ENCODE assay signal across 8 cellular contexts in genomic region chr1:84143796-84144565, GRCh38. TPM values are rescaled to one million over a fixed set of nuclear protein-coding genes. Genes with fewer than 3 reads are reported as not detected.
DNase-seq lines count a peak whose midpoint lies in the region; ATAC-seq and TF ChIP-seq lines count a peak whose summit lies in the region.

TSS of gene PRKACB (plus strand) at chr1:84144271. CDS start at chr1:84144362, 91 bp downstream.

- no peaks in the 10 kb centered on the region for H4K20me1 ChIP-seq in fibroblast of lung (ENCODE audit: control insufficient read depth, extremely low read depth, insufficient read depth, low read length)

- ATAC-seq in CD4-positive, CD25-positive, alpha-beta regulatory T cell (ENCODE audit: low read depth in 2 of 2), result peak; percentile 95 to 98
- ATAC-seq in GM19372 (IDR thresholded peaks at IDR 0.05; ENCODE audit: low read depth, unreplicated experiment) (peak; percentile 96), HG03378 (IDR thresholded peaks at IDR 0.05; ENCODE audit: unreplicated experiment) (peak; percentile 94)

- no peak for TF ChIP-seq CTCF in fibroblast of lung (conservative IDR thresholded peaks at IDR 0.05 in 1 of 2, IDR thresholded peaks at IDR 0.05 in 1 of 2; ENCODE audit: low read depth in 1 of 2, low read length in 2 of 2)
- TF ChIP-seq CTCF in osteocyte (IDR thresholded peaks at IDR 0.05), result no peak

- peaks cover 0 to 2% of the 10 kb centered on the region in 2 experiments for H3K9me3 ChIP-seq in CD4-positive, CD25-positive, alpha-beta regulatory T cell (ENCODE audit: control insufficient read depth in 2 of 2, low read length in 2 of 2)
- no peaks in the 10 kb centered on the region for H3K9me3 ChIP-seq in fibroblast of lung (ENCODE audit: control insufficient read depth, insufficient read depth, low read depth, low read length)

- H3K4me1 Mint-ChIP-seq in CD4-positive, CD25-positive, alpha-beta regulatory T cell, result peaks cover 24 to 47% (median 36%) of the 10 kb centered on the region in 4 donors
- H3K4me1 Mint-ChIP-seq in T-helper 1 cell treated with Interleukin-12 subunit alpha and Interleukin-12 subunit beta and Interleukin-4 antibody, amounts not matched to agents 30 μg/mL and 1 μg/mL, for 36 hours (ENCODE audit: low read depth), result peaks cover 29% of the 10 kb centered on the region
- H3K4me1 Mint-ChIP-seq in osteocyte (ENCODE audit: unreplicated experiment), result peaks cover 15% of the 10 kb centered on the region

- no peaks in the 10 kb centered on the region for H3K36me3 ChIP-seq in CD4-positive, CD25-positive, alpha-beta regulatory T cell (ENCODE audit: control insufficient read depth, insufficient read depth, low read length)
- no peaks in the 10 kb centered on the region for H3K36me3 ChIP-seq in fibroblast of lung (ENCODE audit: control insufficient read depth, insufficient read depth, low read length)

- H3K27ac Mint-ChIP-seq in CD4-positive, CD25-positive, alpha-beta regulatory T cell, result peak within 1 kb of the TSS; percentile 92 to 99 (median 93)
- peak within 1 kb of the TSS; percentile 97 for H3K27ac Mint-ChIP-seq in T-helper 1 cell treated with Interleukin-12 subunit alpha and Interleukin-12 subunit beta and Interleukin-4 antibody, amounts not matched to agents 30 μg/mL and 1 μg/mL, for 36 hours
- peak within 1 kb of the TSS; percentile 27 for H3K27ac Mint-ChIP-seq in osteocyte (ENCODE audit: unreplicated experiment)

- peak; percentile 6 to 87 (median 68) for DNase-seq in CD4-positive, CD25-positive, alpha-beta regulatory T cell
- DNase-seq in fibroblast of lung (ENCODE audit: low read depth in 2 of 2) (peak; percentile 34 to 56), osteocyte (ENCODE audit: extremely low spot score, unreplicated experiment) (no peak), NCI-H2029 (lab: John Stamatoyannopoulos, UW) (no peak), NCI-H1417 treated with DMSO at 0.1 percent for 48 hours (lab: John Stamatoyannopoulos, UW) (no peak)

- H3K4me1 ChIP-seq in CD4-positive, CD25-positive, alpha-beta regulatory T cell (ENCODE audit: control insufficient read depth, insufficient read depth, low read length, poor library complexity, severe bottlenecking), result peaks cover 44% of the 10 kb centered on the region
- peaks cover 5% of the 10 kb centered on the region for H3K4me1 ChIP-seq in fibroblast of lung (ENCODE audit: control insufficient read depth, extremely low read depth, insufficient read depth, low read length)

- H3K79me2 ChIP-seq in fibroblast of lung (ENCODE audit: control insufficient read depth, insufficient read depth, low read length), result no peaks in the 10 kb centered on the region

- H3K4me3 Mint-ChIP-seq in CD4-positive, CD25-positive, alpha-beta regulatory T cell, result peak within 1 kb of the TSS; percentile 90 to 100 (median 96)
- peak within 1 kb of the TSS; percentile 95 for H3K4me3 Mint-ChIP-seq in T-helper 1 cell treated with Interleukin-12 subunit alpha and Interleukin-12 subunit beta and Interleukin-4 antibody, amounts not matched to agents 30 μg/mL and 1 μg/mL, for 36 hours
- H3K4me3 Mint-ChIP-seq in osteocyte (ENCODE audit: unreplicated experiment), result no peak within 1 kb of the TSS

- no peaks in the 10 kb centered on the region for H3K27me3 ChIP-seq in CD4-positive, CD25-positive, alpha-beta regulatory T cell (ENCODE audit: control insufficient read depth, insufficient read depth, low read length)
- H3K27me3 ChIP-seq in fibroblast of lung (ENCODE audit: control insufficient read depth, insufficient read depth, low read length), result no peaks in the 10 kb centered on the region

- H3K9me3 Mint-ChIP-seq in CD4-positive, CD25-positive, alpha-beta regulatory T cell, result peaks cover 0 to 2% (median 0%) of the 10 kb centered on the region in 7 donors
- peaks cover under 1% of the 10 kb centered on the region for H3K9me3 Mint-ChIP-seq in T-helper 1 cell treated with Interleukin-12 subunit alpha and Interleukin-12 subunit beta and Interleukin-4 antibody, amounts not matched to agents 30 μg/mL and 1 μg/mL, for 36 hours
- H3K9me3 Mint-ChIP-seq in osteocyte (ENCODE audit: unreplicated experiment), result peaks cover under 1% of the 10 kb centered on the region

- H3K4me3 ChIP-seq in CD4-positive, CD25-positive, alpha-beta regulatory T cell (ENCODE audit: low read depth, low read length), result peak within 1 kb of the TSS; percentile 94
- H3K4me3 ChIP-seq in fibroblast of lung (replicated peaks in 1 of 4; ENCODE audit: control extremely low read depth in 1 of 4, insufficient read depth in 1 of 4, low read depth in 3 of 4, low read length in 4 of 4), result no peak within 1 kb of the TSS

- H3K9ac ChIP-seq in fibroblast of lung (ENCODE audit: insufficient read depth, low read length), result no peak within 1 kb of the TSS

- H3K4me2 ChIP-seq in fibroblast of lung (ENCODE audit: extremely low read depth, insufficient read depth, low read length), result peak within 1 kb of the TSS; percentile 18

- peak within 1 kb of the TSS; percentile 76 for H3K27ac ChIP-seq in CD4-positive, CD25-positive, alpha-beta regulatory T cell (ENCODE audit: insufficient read depth, low read length, poor library complexity, severe bottlenecking)
- H3K27ac ChIP-seq in fibroblast of lung (ENCODE audit: insufficient read depth, low read length), result no peak within 1 kb of the TSS

- no peaks in the 10 kb centered on the region for H3K27me3 Mint-ChIP-seq in CD4-positive, CD25-positive, alpha-beta regulatory T cell
- no peaks in the 10 kb centered on the region for H3K27me3 Mint-ChIP-seq in T-helper 1 cell treated with Interleukin-12 subunit alpha and Interleukin-12 subunit beta and Interleukin-4 antibody, amounts not matched to agents 30 μg/mL and 1 μg/mL, for 36 hours (ENCODE audit: low read depth)
- no peaks in the 10 kb centered on the region for H3K27me3 Mint-ChIP-seq in osteocyte (ENCODE audit: unreplicated experiment)

- H3K36me3 Mint-ChIP-seq in CD4-positive, CD25-positive, alpha-beta regulatory T cell, result no peaks in the 10 kb centered on the region
- peaks cover 4% of the 10 kb centered on the region for H3K36me3 Mint-ChIP-seq in T-helper 1 cell treated with Interleukin-12 subunit alpha and Interleukin-12 subunit beta and Interleukin-4 antibody, amounts not matched to agents 30 μg/mL and 1 μg/mL, for 36 hours (ENCODE audit: low read depth)
- no peaks in the 10 kb centered on the region for H3K36me3 Mint-ChIP-seq in osteocyte (ENCODE audit: unreplicated experiment)

- H2AFZ ChIP-seq in fibroblast of lung (ENCODE audit: low read length), result peak within 1 kb of the TSS; percentile 35

RNA-seq across cellular contexts. Expression of gene PRKACB, which starts in this region (rescaled TPM):
- total RNA-seq in CD4-positive, CD25-positive, alpha-beta regulatory T cell, result 74.0 TPM
- polyA plus RNA-seq in CD4-positive, CD25-positive, alpha-beta regulatory T cell, result 10 to 100 TPM; 83.2 to 99.5 (median 93.4) TPM
- total RNA-seq in fibroblast of lung (18.5 and 22.0 TPM in 2 replicates), osteocyte (35.3 and 35.4 TPM in 2 replicates)
- 28.3 and 32.6 TPM in 2 replicates for polyA plus RNA-seq in fibroblast of lung
- polyA plus RNA-seq in fibroblast of lung (2012), result 15.4 and 17.2 TPM in 2 replicates
- 2.7 and 5.5 TPM in 2 replicates for polyA minus RNA-seq in fibroblast of lung (ENCODE audit: low replicate concordance)

Comparison
In these comparisons a context has a peak if more than half of its experiments do, and no peak if none do; other contexts are left out.
1. DNase-seq: peak in CD4-positive, CD25-positive, alpha-beta regulatory T cell (3 of 3) and fibroblast of lung (2 of 2); none in osteocyte (single experiment), NCI-H2029 (single experiment) and NCI-H1417 treated with DMSO at 0.1 percent for 48 hours (single experiment).
2. H3K27ac Mint-ChIP-seq: peak in every context shown above with its lines; median percentile 97 in T-helper 1 cell treated with Interleukin-12 subunit alpha and Interleukin-12 subunit beta and Interleukin-4 antibody, amounts not matched to agents 30 μg/mL and 1 μg/mL, for 36 hours; 93 in CD4-positive, CD25-positive, alpha-beta regulatory T cell; 27 in osteocyte.
3. Peak in every context shown above with its lines, with median percentiles within 50 percentile points of each other: ATAC-seq.